8 cellular contexts compared by ENCODE assay signal in the genomic region with DNA sequence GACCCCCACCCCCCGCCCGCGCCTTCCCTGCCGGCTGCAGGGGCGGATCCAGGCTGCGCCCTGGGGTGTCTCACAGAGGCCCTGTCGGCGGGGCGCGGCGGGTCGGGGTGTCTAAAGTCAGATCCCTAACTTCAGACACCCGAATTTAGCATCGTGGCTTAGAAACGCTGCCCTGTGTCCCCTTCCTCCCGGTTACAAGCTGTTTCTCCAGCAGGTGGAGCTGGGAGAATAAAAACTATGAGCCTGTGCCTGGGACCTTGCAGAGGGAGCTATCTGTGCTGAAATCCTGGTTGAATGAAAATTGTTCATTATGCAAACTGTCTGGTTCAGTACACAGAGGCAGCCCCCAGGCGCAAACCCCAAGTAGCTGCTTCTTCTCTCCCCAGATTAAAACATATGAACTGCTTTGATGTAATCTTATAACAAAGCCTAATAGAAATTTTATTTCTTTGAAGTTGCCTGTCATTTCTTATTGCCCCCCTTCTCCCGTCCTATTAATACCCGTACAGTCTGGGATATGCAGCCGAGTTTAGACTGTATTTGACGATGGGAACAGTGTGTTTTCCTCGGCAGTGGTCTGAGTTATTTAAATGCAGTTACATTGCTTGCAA.
DNase-seq lines count a peak whose midpoint lies in the region; ATAC-seq and TF ChIP-seq lines count a peak whose summit lies in the region.

No MANE protein-coding gene starts in this region.

- peaks cover 20% of the 10 kb centered on the region for H3K27me3 ChIP-seq in RWPE2 (ENCODE audit: insufficient read depth, poor library complexity, severe bottlenecking)
- peaks cover 10% of the 10 kb centered on the region for H3K27me3 ChIP-seq in ascending aorta

- DNase-seq in ELF-1 (ENCODE audit: low read depth, low spot score) (peak; percentile 80), M059J (ENCODE audit: low read depth) (peak; percentile 77), RWPE2 (ENCODE audit: low spot score) (no peak), ascending aorta (ENCODE audit: low spot score in 2 of 2) (peak in 1 of 2 donors; percentile 73), hepatic stellate cell (ENCODE audit: low spot score) (peak; percentile 84), putamen (ENCODE audit: low spot score) (peak; percentile 62)

- H3K4me1 ChIP-seq in RWPE2 (ENCODE audit: insufficient read depth, poor library complexity, severe bottlenecking) = no peaks in the 10 kb centered on the region
- H3K4me1 ChIP-seq in ascending aorta = peaks cover 6 to 13% of the 10 kb centered on the region in 2 donors

- no peaks in the 10 kb centered on the region for H3K9me3 ChIP-seq in RWPE2 (ENCODE audit: severe bottlenecking)
- H3K9me3 ChIP-seq in ascending aorta = no peaks in the 10 kb centered on the region

- H3K4me3 ChIP-seq in RWPE2 (ENCODE audit: severe bottlenecking) (no peak overlapping the region), ascending aorta (peak overlapping the region; percentile 4 to 56)

- intact Hi-C loops in ascending aorta (cut with DNase I) = loop anchor here (1.0 to 10.0 kb wide), 4 partner anchors 117 to 336 kb away; partner anchors contain the start of gene DPH1

- peak; percentile 94 for ATAC-seq in RWPE2 (ENCODE audit: low read depth)
- ATAC-seq in HG03135 (IDR thresholded peaks at IDR 0.05; ENCODE audit: unreplicated experiment) = no peak
- ATAC-seq in HG03045 (IDR thresholded peaks at IDR 0.05; ENCODE audit: unreplicated experiment) = no peak

- TF ChIP-seq CTCF in RWPE2 (IDR thresholded peaks at IDR 0.05; ENCODE audit: poor library complexity, severe bottlenecking) (peak; percentile 83), ascending aorta (IDR thresholded peaks at IDR 0.05) (peak; percentile 54 to 80 (median 65))

- H3K36me3 ChIP-seq in RWPE2 (ENCODE audit: low read depth) (no peaks in the 10 kb centered on the region), ascending aorta (no peaks in the 10 kb centered on the region)

- H3K27ac ChIP-seq in RWPE2 (ENCODE audit: poor library complexity, severe bottlenecking) (no peak overlapping the region), ascending aorta (no peak overlapping the region)
